6 cellular contexts compared by ENCODE assay signal in the genomic region with DNA sequence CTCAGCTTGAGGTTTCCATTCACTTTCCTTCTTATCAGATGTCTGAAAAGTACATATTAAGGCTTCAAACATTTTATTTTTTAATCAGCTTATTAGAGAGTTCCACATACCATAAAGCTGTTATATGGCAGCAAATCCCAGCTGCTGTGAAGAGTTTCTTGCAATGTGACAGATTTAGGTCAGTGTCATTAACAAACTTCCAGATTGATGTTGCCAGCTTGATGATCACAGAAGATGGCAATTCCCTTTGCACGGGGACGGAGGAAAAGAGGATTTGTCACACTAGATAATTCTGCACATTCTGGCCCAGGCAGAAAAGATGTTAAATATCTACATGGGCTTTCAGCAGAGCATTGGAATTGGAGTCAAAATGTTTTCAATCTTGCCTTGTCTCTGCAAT.
"Had no signal": no experiment of that assay in that cellular context is flagged by ENCODE, and none has a peak within 500 bp of the region (broad histone marks: within the 10 kb centered on the region; RNA-seq: fewer than 3 reads in every experiment).

No MANE protein-coding gene starts in this region.

- DNase-seq: GM23248, GOT3, H7, H9, HCEC 1CT, HFFc6 had no signal
